In genomic region chr16:66894948-66895696, GRCh38 we compare ENCODE assay signal across 8 cellular contexts. TPM values are rescaled to one million over a fixed set of nuclear protein-coding genes. Genes with fewer than 3 reads are reported as not detected.
DNase-seq lines count a peak whose midpoint lies in the region; ATAC-seq and TF ChIP-seq lines count a peak whose summit lies in the region.

No MANE protein-coding gene starts in this region.

- no peak overlapping the region for H3K4me3 ChIP-seq in CD8-positive, alpha-beta memory T cell (ENCODE audit: low read length)
- H3K4me3 ChIP-seq in WERI-Rb-1 (ENCODE audit: low read depth, low read length) = no peak overlapping the region

- no peak overlapping the region for H3K27ac ChIP-seq in CD8-positive, alpha-beta memory T cell (ENCODE audit: low read depth, low read length)
- H3K27ac ChIP-seq in WERI-Rb-1 = peak overlapping the region; percentile 71

- peak overlapping the region in 2 of 8 donors; percentile 47 to 52 for H3K27ac Mint-ChIP-seq in CD8-positive, alpha-beta memory T cell

- H3K27me3 ChIP-seq in CD8-positive, alpha-beta memory T cell (ENCODE audit: insufficient read depth, low read length, poor library complexity, severe bottlenecking) = no peaks in the 10 kb centered on the region
- no peaks in the 10 kb centered on the region for H3K27me3 ChIP-seq in WERI-Rb-1 (ENCODE audit: insufficient read depth, low read depth, severe bottlenecking)

- CTCF ChIA-PET in CD8-positive, alpha-beta memory T cell (lab: Charles Lee) = interaction anchor here (0.9 to 2.1 kb wide), 8 partner anchors 11 to 290 kb away, joined by 3 to 10 read pairs (median 4); partner anchors contain the start of genes PDP2 and RRAD

- POLR2A ChIA-PET in CD8-positive, alpha-beta memory T cell (lab: Charles Lee) = no interaction called here

- intact Hi-C loops in left colon (cut with DNase I, micrococcal nuclease) = loop anchor here in 1 of 2 donors (5.0 kb wide), 1 partner anchor 37 kb away; the partner anchor contains the start of gene CIAO2B

- DNase-seq in CD8-positive, alpha-beta memory T cell = peak; percentile 28 to 63 (median 31)
- DNase-seq in NCI-H2107 treated with DMSO at 0.1 percent for 48 hours (lab: John Stamatoyannopoulos, UW; ENCODE audit: unreplicated experiment) = peak; percentile 27
- DNase-seq in WERI-Rb-1 = peak; percentile 84
- peak; percentile 93 for DNase-seq in cerebellar cortex (ENCODE audit: low spot score)
- peak; percentile 76 to 82 for DNase-seq in left colon
- peak; percentile 40 to 60 for DNase-seq in stimulated activated CD4-positive, alpha-beta T cell treated with anti-CD3 and anti-CD28 coated beads, Interleukin-4, amount 100 ng/mL, for 4 hours

- H3K4me1 ChIP-seq in CD8-positive, alpha-beta memory T cell (ENCODE audit: insufficient read depth, low read length) = no peaks in the 10 kb centered on the region

- ATAC-seq in GM21528 (IDR thresholded peaks at IDR 0.05; ENCODE audit: low FRiP score, unreplicated experiment) (peak; percentile 58), left colon (peak; percentile 78), HG03175 (IDR thresholded peaks at IDR 0.05; ENCODE audit: unreplicated experiment) (no peak)

- H3K36me3 ChIP-seq in CD8-positive, alpha-beta memory T cell (ENCODE audit: insufficient read depth, low read length) = no peaks in the 10 kb centered on the region
- H3K36me3 ChIP-seq in WERI-Rb-1 = no peaks in the 10 kb centered on the region

- H3K27me3 Mint-ChIP-seq in CD8-positive, alpha-beta memory T cell = no peaks in the 10 kb centered on the region

- peaks cover 3 to 10% (median 4%) of the 10 kb centered on the region in 3 donors for H3K4me1 Mint-ChIP-seq in CD8-positive, alpha-beta memory T cell

- H3K9me3 Mint-ChIP-seq in CD8-positive, alpha-beta memory T cell = no peaks in the 10 kb centered on the region

- no peaks in the 10 kb centered on the region for H3K9me3 ChIP-seq in CD8-positive, alpha-beta memory T cell (ENCODE audit: low read length)
- H3K9me3 ChIP-seq in WERI-Rb-1 (ENCODE audit: severe bottlenecking) = no peaks in the 10 kb centered on the region

- peak; percentile 99 for TF ChIP-seq CTCF in WERI-Rb-1 (IDR thresholded peaks at IDR 0.05; ENCODE audit: low read depth, low read length)

- H3K36me3 Mint-ChIP-seq in CD8-positive, alpha-beta memory T cell = peaks cover 0 to 6% (median 2%) of the 10 kb centered on the region in 3 donors

- H3K4me3 Mint-ChIP-seq in CD8-positive, alpha-beta memory T cell = peak overlapping the region in 1 of 7 donors; percentile 19

RNA-seq across cellular contexts. Expression of gene PDP2, which starts 14.8 kb away (rescaled TPM):
- 10 to 100 TPM; 20.0 to 25.4 TPM for total RNA-seq in CD8-positive, alpha-beta memory T cell
- 4.5 TPM for polyA plus RNA-seq in CD8-positive, alpha-beta memory T cell
- 10 to 100 TPM; 16.7 to 28.6 TPM for total RNA-seq in left colon

RNA-seq across cellular contexts. Expression of gene CDH16, which starts 23.6 kb away (rescaled TPM):
- total RNA-seq in CD8-positive, alpha-beta memory T cell = not detected
- not detected for polyA plus RNA-seq in CD8-positive, alpha-beta memory T cell
- 1 to 10 TPM in 1 of 2 donors, under 1 TPM in 1; 0.75 to 2.2 TPM for total RNA-seq in left colon

RNA-seq across cellular contexts. Expression of gene RRAD, which starts 30.2 kb away (rescaled TPM):
- total RNA-seq in CD8-positive, alpha-beta memory T cell = under 1 TPM; 0.60 to 0.88 TPM
- polyA plus RNA-seq in CD8-positive, alpha-beta memory T cell = not detected
- 1 to 10 TPM; 3.9 to 4.4 TPM for total RNA-seq in left colon

RNA-seq across cellular contexts. Expression of gene CIAO2B, which starts 39.1 kb away (rescaled TPM):
- 100 to 1,000 TPM; 164 to 176 TPM for total RNA-seq in CD8-positive, alpha-beta memory T cell
- 132 TPM for polyA plus RNA-seq in CD8-positive, alpha-beta memory T cell
- 100 to 1,000 TPM in 1 of 2 donors, 10 to 100 TPM in 1; 82.7 to 109 TPM for total RNA-seq in left colon

RNA-seq across cellular contexts. Expression of gene CES2, which starts 40.2 kb away (rescaled TPM):
- total RNA-seq in CD8-positive, alpha-beta memory T cell = 10 to 100 TPM; 23.5 to 23.8 TPM
- 26.6 TPM for polyA plus RNA-seq in CD8-positive, alpha-beta memory T cell
- total RNA-seq in left colon = 100 to 1,000 TPM; 566 to 624 TPM

Comparison
In these comparisons a context has a peak if more than half of its experiments do, and no peak if none do; other contexts are left out.
1. DNase-seq: peak in every context shown above with its lines; median percentile 93 in cerebellar cortex; 84 in WERI-Rb-1; 79 in left colon; 50 in stimulated activated CD4-positive, alpha-beta T cell treated with anti-CD3 and anti-CD28 coated beads, Interleukin-4, amount 100 ng/mL, for 4 hours; 31 in CD8-positive, alpha-beta memory T cell; 27 in NCI-H2107 treated with DMSO at 0.1 percent for 48 hours.